In genomic region chr19:6632002-6632621, GRCh38 we compare ENCODE assay signal across 9 cellular contexts. TPM values are rescaled to one million over a fixed set of nuclear protein-coding genes. Genes with fewer than 3 reads are reported as not detected.
DNase-seq lines count a peak whose midpoint lies in the region; FAIRE-seq and TF ChIP-seq lines count a peak whose summit lies in the region.
"Had no signal": no experiment of that assay in that cellular context is flagged by ENCODE, and none has a peak within 500 bp of the region (broad histone marks: within the 10 kb centered on the region; RNA-seq: fewer than 3 reads in every experiment).

No MANE protein-coding gene starts in this region.

- peak; percentile 93 for FAIRE-seq in GM19239 (lab: Jason Lieb, UNC)

- TF ChIP-seq CTCF in WI38 (IDR thresholded peaks at IDR 0.05; ENCODE audit: low read depth, low read length): peak; percentile 72
- TF ChIP-seq CTCF in cardiac fibroblast (IDR thresholded peaks at IDR 0.05; ENCODE audit: low read depth, low read length): peak; percentile 88

- H3K4me3 ChIP-seq in WI38 (ENCODE audit: low read depth, low read length): no peak overlapping the region
- no peak overlapping the region for H3K4me3 ChIP-seq in cardiac fibroblast (replicated peaks in 1 of 2; ENCODE audit: low read depth in 2 of 2, low read length in 2 of 2)

- peak; percentile 68 for DNase-seq in A172 (ENCODE audit: low spot score)
- no peak for DNase-seq in GM19239 (ENCODE audit: insufficient read length, low spot score)
- peak; percentile 74 for DNase-seq in NCI-H2196 (lab: John Stamatoyannopoulos, UW; ENCODE audit: unreplicated experiment)
- DNase-seq in cardiac fibroblast (ENCODE audit: low read depth in 2 of 2): peak; percentile 85 to 87
- peak; percentile 81 for DNase-seq in kidney glomerular epithelial cell (lab: John Stamatoyannopoulos, UW)
- DNase-seq in stimulated activated CD4-positive, alpha-beta T cell treated with anti-CD3 and anti-CD28 coated beads, Interleukin-2, amount 100 ng/mL, for 48 hours: peak; percentile 91 to 93
- DNase-seq in GM19238 (ENCODE audit: insufficient read length, low spot score): no peak

RNA-seq across cellular contexts. Expression of gene TNFSF14, which starts 37.8 kb away (rescaled TPM):
- total RNA-seq in A172 (2014; rRNA removed; shearing (Covaris generic)): 0.10 TPM in 1 of 2 replicates, not detected in the other

RNA-seq across cellular contexts. Expression of gene CD70, which starts 41.2 kb away (rescaled TPM):
- 22.7 and 57.3 TPM in 2 replicates for total RNA-seq in A172 (2014; rRNA removed; shearing (Covaris generic))
- total RNA-seq: urinary bladder had no signal

Comparison
In these comparisons a context has a peak if more than half of its experiments do, and no peak if none do; other contexts are left out.
1. DNase-seq: peak in A172 (single experiment), NCI-H2196 (single experiment), cardiac fibroblast (2 of 2), kidney glomerular epithelial cell (single experiment) and stimulated activated CD4-positive, alpha-beta T cell treated with anti-CD3 and anti-CD28 coated beads, Interleukin-2, amount 100 ng/mL, for 48 hours (2 of 2); none in GM19239 (single experiment) and GM19238 (single experiment).